Comparison of ENCODE assay signal across 20 cellular contexts in genomic region chr15:25685216-25685569, GRCh38.
DNase-seq lines count a peak whose midpoint lies in the region; ATAC-seq, FAIRE-seq and TF ChIP-seq lines count a peak whose summit lies in the region.
"Had no signal": no experiment of that assay in that cellular context is flagged by ENCODE, and none has a peak within 500 bp of the region (broad histone marks: within the 10 kb centered on the region; RNA-seq: fewer than 3 reads in every experiment).

No MANE protein-coding gene starts in this region.

- no peak for TF ChIP-seq CTCF in mesothelial cell of epicardium (IDR thresholded peaks at IDR 0.05; ENCODE audit: unreplicated experiment)
- TF ChIP-seq CTCF in smooth muscle cell (IDR thresholded peaks at IDR 0.05; ENCODE audit: borderline replicate concordance, insufficient read depth, poor library complexity, severe bottlenecking): no peak

- no peak overlapping the region for H2AFZ ChIP-seq in GM23248
- no peak overlapping the region for H2AFZ ChIP-seq in smooth muscle cell (ENCODE audit: low read depth)

- H3K27me3 ChIP-seq in GM23248 (replicated peaks; ENCODE audit: insufficient read depth) (no peaks in the 10 kb centered on the region), smooth muscle cell (ENCODE audit: low read depth) (no peaks in the 10 kb centered on the region)

- peaks cover 39% of the 10 kb centered on the region for H3K36me3 ChIP-seq in GM23248 (ENCODE audit: low read depth)
- no peaks in the 10 kb centered on the region for H3K36me3 ChIP-seq in smooth muscle cell (ENCODE audit: low read depth)
- H3K36me3 ChIP-seq: cardiac muscle cell had no signal

- no peaks in the 10 kb centered on the region for H3K9me3 Mint-ChIP-seq in mesothelial cell of epicardium
- H3K9me3 Mint-ChIP-seq in naive thymus-derived CD8-positive, alpha-beta T cell: peaks cover 0 to 2% (median 0%) of the 10 kb centered on the region in 9 donors
- H3K9me3 Mint-ChIP-seq: stimulated activated naive CD8-positive, alpha-beta T cell treated with anti-CD3 and anti-CD28 coated beads, Interleukin-15, Interleukin-2, amounts not matched to agents 100 ng/mL and 50 ng/mL, for 24 hours; T-helper 1 cell treated with Interleukin-12 subunit alpha and Interleukin-12 subunit beta and Interleukin-4 antibody, amounts not matched to agents 30 μg/mL and 1 μg/mL, for 36 hours had no signal

- H3K4me2 ChIP-seq in GM23248 (ENCODE audit: unreplicated experiment) (peak overlapping the region; percentile 60), smooth muscle cell (peak overlapping the region; percentile 42)

- H3K4me3 ChIP-seq in GM23248 (no peak overlapping the region), smooth muscle cell (no peak overlapping the region)
- H3K4me3 ChIP-seq: cardiac muscle cell had no signal

- H3K27ac Mint-ChIP-seq in mesothelial cell of epicardium: peak overlapping the region; percentile 15
- peak overlapping the region in 1 of 10 donors; percentile 16 for H3K27ac Mint-ChIP-seq in naive thymus-derived CD8-positive, alpha-beta T cell
- H3K27ac Mint-ChIP-seq: dendritic cell treated with granulocyte-macrophage colony-stimulating factor and Interleukin-4, amounts not matched to agents 40 ng/mL and 50 ng/mL, for 4 days; stimulated activated naive CD8-positive, alpha-beta T cell treated with anti-CD3 and anti-CD28 coated beads, Interleukin-15, Interleukin-2, amounts not matched to agents 100 ng/mL and 50 ng/mL, for 24 hours; T-helper 1 cell treated with Interleukin-12 subunit alpha and Interleukin-12 subunit beta and Interleukin-4 antibody, amounts not matched to agents 30 μg/mL and 1 μg/mL, for 36 hours had no signal

- peak overlapping the region; percentile 76 for H3K27ac ChIP-seq in GM23248
- H3K27ac ChIP-seq in caudate nucleus (ENCODE audit: low read depth, low read length): peak overlapping the region; percentile 76
- H3K27ac ChIP-seq in smooth muscle cell (ENCODE audit: low read depth): peak overlapping the region; percentile 79
- H3K27ac ChIP-seq: cardiac muscle cell had no signal

- H3K36me3 Mint-ChIP-seq in mesothelial cell of epicardium: no peaks in the 10 kb centered on the region
- peaks cover 8 to 75% (median 46%) of the 10 kb centered on the region in 3 donors for H3K36me3 Mint-ChIP-seq in naive thymus-derived CD8-positive, alpha-beta T cell

- TF ChIP-seq POLR2A in GM12892 (IDR thresholded peaks at IDR 0.05; ENCODE audit: low read depth, low read length): no peak

- 27 to 31% methylated on average over 4 of the region's 4 CpGs for WGBS in GM23248 (ENCODE audit: low coverage in 1 of 2, low lambda C conversion rate in 2 of 2, missing lambda C conversion rate in 2 of 2), 2 experiments
- 26% methylated on average over 4 of the region's 4 CpGs for WGBS in smooth muscle cell (ENCODE audit: low lambda C conversion rate)

- H4K20me1 ChIP-seq in GM23248 (ENCODE audit: insufficient read depth): no peaks in the 10 kb centered on the region
- no peaks in the 10 kb centered on the region for H4K20me1 ChIP-seq in smooth muscle cell (ENCODE audit: low read depth)

- H3K9me2 ChIP-seq in GM23248 (ENCODE audit: insufficient read depth): no peaks in the 10 kb centered on the region

- H3K4me3 Mint-ChIP-seq in mesothelial cell of epicardium: no peak overlapping the region
- H3K4me3 Mint-ChIP-seq in naive thymus-derived CD8-positive, alpha-beta T cell: no peak overlapping the region
- H3K4me3 Mint-ChIP-seq: dendritic cell treated with granulocyte-macrophage colony-stimulating factor and Interleukin-4, amounts not matched to agents 40 ng/mL and 50 ng/mL, for 4 days; stimulated activated naive CD8-positive, alpha-beta T cell treated with anti-CD3 and anti-CD28 coated beads, Interleukin-15, Interleukin-2, amounts not matched to agents 100 ng/mL and 50 ng/mL, for 24 hours; T-helper 1 cell treated with Interleukin-12 subunit alpha and Interleukin-12 subunit beta and Interleukin-4 antibody, amounts not matched to agents 30 μg/mL and 1 μg/mL, for 36 hours had no signal

- H3K79me2 ChIP-seq in GM23248 (ENCODE audit: insufficient read depth) (0 out of 2 replicates have a peak, but pooled peaks cover 3% of the 10 kb centered on the region), smooth muscle cell (ENCODE audit: low read depth) (no peaks in the 10 kb centered on the region)

- H3K27me3 Mint-ChIP-seq in mesothelial cell of epicardium (ENCODE audit: low read depth): peaks cover 2% of the 10 kb centered on the region
- H3K27me3 Mint-ChIP-seq in naive thymus-derived CD8-positive, alpha-beta T cell: no peaks in the 10 kb centered on the region
- H3K27me3 Mint-ChIP-seq: dendritic cell treated with granulocyte-macrophage colony-stimulating factor and Interleukin-4, amounts not matched to agents 40 ng/mL and 50 ng/mL, for 4 days; stimulated activated naive CD8-positive, alpha-beta T cell treated with anti-CD3 and anti-CD28 coated beads, Interleukin-15, Interleukin-2, amounts not matched to agents 100 ng/mL and 50 ng/mL, for 24 hours had no signal

- H3K9me3 ChIP-seq in GM23248 (ENCODE audit: low read depth): no peaks in the 10 kb centered on the region
- H3K9me3 ChIP-seq in smooth muscle cell (replicated peaks; ENCODE audit: low read depth): no peaks in the 10 kb centered on the region

- peaks cover 12% of the 10 kb centered on the region for H3K4me1 Mint-ChIP-seq in mesothelial cell of epicardium
- peaks cover 0 to 2% (median 0%) of the 10 kb centered on the region in 4 donors for H3K4me1 Mint-ChIP-seq in naive thymus-derived CD8-positive, alpha-beta T cell

- no peak for DNase-seq in GM23248
- no peak for DNase-seq in caudate nucleus (lab: John Stamatoyannopoulos, UW)
- no peak for DNase-seq in mesothelial cell of epicardium (ENCODE audit: low spot score in 2 of 2, unreplicated experiment in 2 of 2)
- no peak for DNase-seq in smooth muscle cell (lab: John Stamatoyannopoulos, UW; ENCODE audit: unreplicated experiment)
- DNase-seq in NCI-H69 (lab: John Stamatoyannopoulos, UW): no peak
- DNase-seq in NCI-H1092 (lab: John Stamatoyannopoulos, UW): no peak
- no peak for DNase-seq in GM12892 (ENCODE audit: insufficient read length)
- DNase-seq in naive thymus-derived CD8-positive, alpha-beta T cell: no peak
- DNase-seq: activated T-cell treated with anti-CD3 and anti-CD28 coated beads, Interleukin-2, amount 50 U/mL, for 1 hour; C1 segment of cervical spinal cord; DMS79 treated with DMSO at 0.1 percent for 48 hours; glutamatergic neuron; kidney; NCI-H526 treated with DMSO at 0.1 percent for 48 hours; stimulated activated CD4-positive, alpha-beta T cell treated with anti-CD3 and anti-CD28 coated beads, Interleukin-15, amount 100 ng/mL, for 24 hours had no signal

- in situ Hi-C loops in GM23248 (cut with MboI): no loop called here

- H3K9ac ChIP-seq in GM23248: peak overlapping the region; percentile 15
- H3K9ac ChIP-seq in smooth muscle cell (ENCODE audit: low read depth): peak overlapping the region; percentile 39

- H3K4me1 ChIP-seq in GM23248 (ENCODE audit: insufficient read depth): peaks cover 24% of the 10 kb centered on the region
- peaks cover 12% of the 10 kb centered on the region for H3K4me1 ChIP-seq in smooth muscle cell (ENCODE audit: low read depth)

- POLR2A ChIA-PET in naive thymus-derived CD8-positive, alpha-beta T cell (lab: Charles Lee): interaction anchor here (1.1 kb wide), 1 partner anchor 15 kb away, joined by 3 read pairs; no protein-coding TSS in a partner anchor

- no peak for FAIRE-seq in GM12892 (lab: Jason Lieb, UNC)
- FAIRE-seq: kidney, urothelium cell line had no signal

- ATAC-seq in naive thymus-derived CD8-positive, alpha-beta T cell: no peak

- peaks cover 37% of the 10 kb centered on the region for H3F3A ChIP-seq in GM23248 (ENCODE audit: insufficient read depth)
- H3F3A ChIP-seq in smooth muscle cell (ENCODE audit: low read depth): peaks cover 7% of the 10 kb centered on the region
